In genomic region chr2:231925303-231926179, GRCh38 we compare ENCODE assay signal across 8 cellular contexts.
DNase-seq lines count a peak whose midpoint lies in the region; ATAC-seq and TF ChIP-seq lines count a peak whose summit lies in the region.

No MANE protein-coding gene starts in this region.

- POLR2A ChIA-PET in HEK293 (lab: Yijun Ruan, JAX), result interaction anchor here (1.0 to 1.3 kb wide), 8 partner anchors 8 to 537 kb away, joined by 3 to 6 read pairs (median 4); partner anchors contain the start of gene DIS3L2

- CTCF ChIA-PET in HEK293 (lab: Yijun Ruan, JAX), result interaction anchor here (0.5 to 8.6 kb wide), 43 partner anchors 8 to 1613 kb away, joined by 3 to 85 read pairs (median 4); no protein-coding TSS in a partner anchor

- peak; percentile 90 for TF ChIP-seq CTCF in HEK293 (tag by site-specific recombination; IDR thresholded peaks at IDR 0.05)

- peaks cover 41% of the 10 kb centered on the region for H3K27me3 ChIP-seq in effector memory CD4-positive, alpha-beta T cell (replicated peaks; ENCODE audit: control insufficient read depth, insufficient read depth, low read length, poor library complexity, severe bottlenecking)

- H3K27ac ChIP-seq in HEK293 (ENCODE audit: extremely low read depth, low read depth, low read length), result peak overlapping the region; percentile 57; the same call in 1 of the 2 replicates
- H3K27ac ChIP-seq in effector memory CD4-positive, alpha-beta T cell (ENCODE audit: insufficient read depth, low read length, poor library complexity, severe bottlenecking), result no peak overlapping the region

- peak overlapping the region; percentile 61 for H3K4me3 ChIP-seq in HEK293 (ENCODE audit: low read depth, low read length)
- H3K4me3 ChIP-seq in effector memory CD4-positive, alpha-beta T cell (ENCODE audit: insufficient read depth, low read depth, low read length, poor library complexity, severe bottlenecking), result peak overlapping the region; percentile 50

- DNase-seq in COLO829 (ENCODE audit: low spot score), result peak; percentile 83
- peak; percentile 82 for DNase-seq in NCI-H748 (lab: John Stamatoyannopoulos, UW; ENCODE audit: unreplicated experiment)
- peak; percentile 91 for DNase-seq in activated CD8-positive, alpha-beta memory T cell treated with anti-CD3 and anti-CD28 coated beads for 24 hours
- DNase-seq in effector memory CD4-positive, alpha-beta T cell, result peak; percentile 25 to 46 (median 34)
- DNase-seq in medulla oblongata (ENCODE audit: extremely low spot score), result peak; percentile 89
- DNase-seq in stimulated activated CD4-positive, alpha-beta T cell treated with anti-CD3 and anti-CD28 coated beads, TNF-alpha, amount 100 ng/mL, for 1 hour (ENCODE audit: low read depth in 3 of 3, low spot score in 1 of 3), result peak; percentile 25 to 68 (median 33)

- no peak for ATAC-seq in HG02885 (IDR thresholded peaks at IDR 0.05; ENCODE audit: poor library complexity, unreplicated experiment)

- H3K9me3 ChIP-seq in HEK293 (ENCODE audit: control insufficient read depth, insufficient read depth, low read depth, low read length), result no peaks in the 10 kb centered on the region
- no peaks in the 10 kb centered on the region for H3K9me3 ChIP-seq in effector memory CD4-positive, alpha-beta T cell (ENCODE audit: control insufficient read depth, low read length)

- H3K4me1 ChIP-seq in HEK293 (ENCODE audit: control insufficient read depth, insufficient read depth, low read length), result no peaks in the 10 kb centered on the region
- H3K4me1 ChIP-seq in effector memory CD4-positive, alpha-beta T cell (ENCODE audit: control insufficient read depth, insufficient read depth, low read length, poor library complexity, severe bottlenecking), result peaks cover 23% of the 10 kb centered on the region

- H3K36me3 ChIP-seq in HEK293 (ENCODE audit: control insufficient read depth in 2 of 2, insufficient read depth in 1 of 2, low read length in 2 of 2), result peaks cover 0 to 22% of the 10 kb centered on the region in 2 experiments; a peak in 2 of 3 replicates
- no peaks in the 10 kb centered on the region for H3K36me3 ChIP-seq in effector memory CD4-positive, alpha-beta T cell (ENCODE audit: control insufficient read depth, insufficient read depth, low read length)

TF ChIP-seq in HEK293, 187 proteins besides CTCF, POLR2A, EP300 and RAD21 (continues in another document):
- TF ChIP-seq ZNF266 (tag by site-specific recombination; IDR thresholded peaks at IDR 0.05; ENCODE audit: low read depth), result no peak
- TF ChIP-seq SP3 (tag by site-specific recombination; IDR thresholded peaks at IDR 0.05), result 0 out of 2 replicates have a peak, but pooled peaks have one; percentile 14
- TF ChIP-seq ZNF133 (tag by site-specific recombination; IDR thresholded peaks at IDR 0.05), result no peak
- TF ChIP-seq ZNF639 (tag by site-specific recombination; IDR thresholded peaks at IDR 0.05), result no peak
- no peak for TF ChIP-seq GFI1B (tag by site-specific recombination; IDR thresholded peaks at IDR 0.05)
- TF ChIP-seq ZFP37 (tag by site-specific recombination; IDR thresholded peaks at IDR 0.05), result no peak
- TF ChIP-seq ZNF677 (tag by site-specific recombination; IDR thresholded peaks at IDR 0.05), result no peak
- no peak for TF ChIP-seq REPIN1 (tag by site-specific recombination; IDR thresholded peaks at IDR 0.05; ENCODE audit: low read depth)
- no peak for TF ChIP-seq SCRT2 (tag by site-specific recombination; IDR thresholded peaks at IDR 0.05)
- TF ChIP-seq ZNF747 (tag by site-specific recombination; IDR thresholded peaks at IDR 0.05), result no peak
- peak; percentile 36 for TF ChIP-seq ZNF449 (tag by site-specific recombination; IDR thresholded peaks at IDR 0.05)
- no peak for TF ChIP-seq ZNF155 (tag by site-specific recombination; IDR thresholded peaks at IDR 0.05)
- TF ChIP-seq ZIC2 (tag by site-specific recombination; IDR thresholded peaks at IDR 0.05), result no peak
- no peak for TF ChIP-seq ZBTB20 (tag by site-specific recombination; IDR thresholded peaks at IDR 0.05)
- no peak for TF ChIP-seq ZNF548 (tag by site-specific recombination; IDR thresholded peaks at IDR 0.05)
- no peak for TF ChIP-seq ZNF423 (tag by site-specific recombination; IDR thresholded peaks at IDR 0.05)
- TF ChIP-seq KLF9 (tag by site-specific recombination; IDR thresholded peaks at IDR 0.05; ENCODE audit: low read depth), result no peak
- 0 out of 2 replicates have a peak, but pooled peaks have one; percentile 41 for TF ChIP-seq ZNF645 (tag by site-specific recombination; IDR thresholded peaks at IDR 0.05)
- no peak for TF ChIP-seq MEIS1 (CRISPR knock-in tag; IDR thresholded peaks at IDR 0.05; ENCODE audit: borderline replicate concordance)
- TF ChIP-seq HOXD13 (CRISPR knock-in tag; IDR thresholded peaks at IDR 0.05; ENCODE audit: borderline replicate concordance), result no peak
- TF ChIP-seq ZBTB7A (tag by site-specific recombination; IDR thresholded peaks at IDR 0.05; ENCODE audit: low read depth), result 0 out of 2 replicates have a peak, but pooled peaks have one; percentile 32
- no peak for TF ChIP-seq PRDM1 (tag by site-specific recombination; IDR thresholded peaks at IDR 0.05)
- no peak for TF ChIP-seq ZNF302 (tag by site-specific recombination; IDR thresholded peaks at IDR 0.05; ENCODE audit: low read depth)
- TF ChIP-seq GLI2 (tag by site-specific recombination; IDR thresholded peaks at IDR 0.05; ENCODE audit: borderline replicate concordance, low read depth), result no peak
- TF ChIP-seq EGR2 (tag by site-specific recombination; IDR thresholded peaks at IDR 0.05; ENCODE audit: low read depth), result peak; percentile 82
- TF ChIP-seq, protein P1, sequence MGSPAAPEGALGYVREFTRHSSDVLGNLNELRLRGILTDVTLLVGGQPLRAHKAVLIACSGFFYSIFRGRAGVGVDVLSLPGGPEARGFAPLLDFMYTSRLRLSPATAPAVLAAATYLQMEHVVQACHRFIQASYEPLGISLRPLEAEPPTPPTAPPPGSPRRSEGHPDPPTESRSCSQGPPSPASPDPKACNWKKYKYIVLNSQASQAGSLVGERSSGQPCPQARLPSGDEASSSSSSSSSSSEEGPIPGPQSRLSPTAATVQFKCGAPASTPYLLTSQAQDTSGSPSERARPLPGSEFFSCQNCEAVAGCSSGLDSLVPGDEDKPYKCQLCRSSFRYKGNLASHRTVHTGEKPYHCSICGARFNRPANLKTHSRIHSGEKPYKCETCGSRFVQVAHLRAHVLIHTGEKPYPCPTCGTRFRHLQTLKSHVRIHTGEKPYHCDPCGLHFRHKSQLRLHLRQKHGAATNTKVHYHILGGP (tag by site-specific recombination; IDR thresholded peaks at IDR 0.05), result no peak
- no peak for TF ChIP-seq PBX3 (CRISPR knock-in tag; IDR thresholded peaks at IDR 0.05)

Comparison
In these comparisons a context has a peak if more than half of its experiments do, and no peak if none do; other contexts are left out.
1. DNase-seq: peak in every context shown above with its lines; median percentile 91 in activated CD8-positive, alpha-beta memory T cell treated with anti-CD3 and anti-CD28 coated beads for 24 hours; 89 in medulla oblongata; 83 in COLO829; 82 in NCI-H748; 34 in effector memory CD4-positive, alpha-beta T cell; 33 in stimulated activated CD4-positive, alpha-beta T cell treated with anti-CD3 and anti-CD28 coated beads, TNF-alpha, amount 100 ng/mL, for 1 hour.